Comparison of ENCODE assay signal across 1 cellular context in genomic region chr11:46127150-46127638, GRCh38.
TF ChIP-seq lines count a peak whose summit lies in the region.

No MANE protein-coding gene starts in this region.

TF ChIP-seq in K562, 482 proteins besides CTCF, POLR2A, EP300 and RAD21 (continued from another document and continues in another):
- TF ChIP-seq CREB3L1 (IDR thresholded peaks at IDR 0.05; ENCODE audit: borderline replicate concordance, low read depth): peak; percentile 68; the same call in 1 of the 2 replicates
- 0 out of 2 replicates have a peak, but pooled peaks have one; percentile 20 for TF ChIP-seq ZNF766 (CRISPR knock-in tag; conservative IDR thresholded peaks at IDR 0.05)
- TF ChIP-seq FOXP1 (CRISPR knock-in tag; IDR thresholded peaks at IDR 0.05): no peak
- peak; percentile 69; the same call in 1 of the 2 replicates for TF ChIP-seq ZNF830 (CRISPR knock-in tag; IDR thresholded peaks at IDR 0.05)
- 0 out of 4 replicates have a peak, but pooled peaks of 1 of the 2 experiments have one; percentile 55 for TF ChIP-seq TBL1XR1 (IDR thresholded peaks at IDR 0.05; ENCODE audit: low read length in 2 of 2)
- TF ChIP-seq E2F6 (IDR thresholded peaks at IDR 0.05; ENCODE audit: borderline replicate concordance in 1 of 2, extremely low read depth in 1 of 2, insufficient read depth in 1 of 2, insufficient read length in 1 of 2, low read depth in 1 of 2, low read length in 1 of 2, poor library complexity in 1 of 2, severe bottlenecking in 1 of 2): no peak
- TF ChIP-seq FOXM1 (IDR thresholded peaks at IDR 0.05; ENCODE audit: low read depth): peak; percentile 61; the same call in 1 of the 2 replicates
- TF ChIP-seq FOXM1 (CRISPR knock-in tag; IDR thresholded peaks at IDR 0.05; ENCODE audit: low read depth): no peak
- peak; percentile 34 for TF ChIP-seq NEUROD1 (IDR thresholded peaks at IDR 0.05; ENCODE audit: borderline replicate concordance, low read depth, low read length, partially characterized antibody)
- TF ChIP-seq PBX2 (CRISPR knock-in tag; IDR thresholded peaks at IDR 0.05; ENCODE audit: low read depth): no peak
- TF ChIP-seq PBX2 (tag; conservative IDR thresholded peaks at IDR 0.05; ENCODE audit: low read depth): no peak
- TF ChIP-seq RNF219 (CRISPR knock-in tag; IDR thresholded peaks at IDR 0.05): no peak
- TF ChIP-seq ZC3H8 (IDR thresholded peaks at IDR 0.05): no peak
- peak; percentile 76; the same call in 1 of the 2 replicates for TF ChIP-seq MYNN (IDR thresholded peaks at IDR 0.05)
- TF ChIP-seq MYNN (CRISPR knock-in tag; IDR thresholded peaks at IDR 0.05): no peak
- peak; percentile 65 for TF ChIP-seq VEZF1 (CRISPR knock-in tag; IDR thresholded peaks at IDR 0.05)
- peak in 1 of 2 experiments; percentile 45; a peak in 1 of 4 replicates for TF ChIP-seq NONO (IDR thresholded peaks at IDR 0.05; ENCODE audit: low read depth in 2 of 2, low read length in 1 of 2)
- no peak for TF ChIP-seq E4F1 (CRISPR knock-in tag; IDR thresholded peaks at IDR 0.05; ENCODE audit: borderline replicate concordance)
- TF ChIP-seq OTX1 (CRISPR knock-in tag; IDR thresholded peaks at IDR 0.05): no peak
- peak; percentile 58 for TF ChIP-seq RFX1 (IDR thresholded peaks at IDR 0.05)
- peak; percentile 56; the same call in 1 of the 2 replicates for TF ChIP-seq CREM (IDR thresholded peaks at IDR 0.05; ENCODE audit: low read depth)
- TF ChIP-seq HNRNPK (IDR thresholded peaks at IDR 0.05; ENCODE audit: low read depth, low read length, poor library complexity, severe bottlenecking): no peak
- TF ChIP-seq SNIP1 (IDR thresholded peaks at IDR 0.05; ENCODE audit: low read depth): 0 out of 2 replicates have a peak, but pooled peaks have one; percentile 7
- TF ChIP-seq BRD9 (IDR thresholded peaks at IDR 0.05; ENCODE audit: low read depth, partially characterized antibody): peak; percentile 76
- TF ChIP-seq ZNF318 (IDR thresholded peaks at IDR 0.05; ENCODE audit: borderline replicate concordance in 1 of 2, low read depth in 1 of 2): 0 out of 4 replicates have a peak, but pooled peaks of 1 of the 2 experiments have one; percentile 33
- TF ChIP-seq ZNF444 (CRISPR knock-in tag; IDR thresholded peaks at IDR 0.05): no peak
- peak; percentile 94 for TF ChIP-seq PRDM10 (IDR thresholded peaks at IDR 0.05; ENCODE audit: partially characterized antibody)
- TF ChIP-seq JUN (IDR thresholded peaks at IDR 0.05; ENCODE audit: borderline replicate concordance, low read depth, low read length): 0 out of 2 replicates have a peak, but pooled peaks have one; percentile 9
- TF ChIP-seq JUN (CRISPR knock-in tag; IDR thresholded peaks at IDR 0.05; ENCODE audit: borderline replicate concordance): no peak
- TF ChIP-seq ARNT (IDR thresholded peaks at IDR 0.05): peak; percentile 40 to 81; a peak in 2 of 4 replicates
- peak; percentile 38; the same call in 1 of the 2 replicates for TF ChIP-seq RB1 (IDR thresholded peaks at IDR 0.05; ENCODE audit: low read depth)
